In the genomic region with DNA sequence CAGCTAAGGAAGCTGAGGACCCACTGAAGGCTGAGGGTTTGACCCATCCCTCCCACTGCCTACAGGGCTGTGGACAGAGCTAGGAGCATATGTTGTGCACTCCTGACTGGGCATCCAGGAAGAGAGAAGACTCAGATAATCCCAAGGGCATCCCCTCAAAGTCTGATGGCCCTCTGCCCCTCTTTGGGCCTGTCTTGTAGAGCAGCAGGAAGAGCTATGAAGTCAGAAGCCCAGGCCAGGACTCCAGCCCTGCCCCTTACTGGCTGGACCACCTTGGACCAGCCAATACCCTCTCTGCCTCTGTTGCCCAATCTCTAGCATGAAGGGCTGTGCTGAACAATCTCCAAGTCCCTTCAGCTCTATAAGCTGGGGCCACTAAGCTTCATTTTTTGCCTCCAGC, we compare ENCODE assay signal across 31 cellular contexts.
"Had no signal": no experiment of that assay in that cellular context is flagged by ENCODE, and none has a peak within 500 bp of the region (broad histone marks: within the 10 kb centered on the region; RNA-seq: fewer than 3 reads in every experiment).

No MANE protein-coding gene starts in this region.

- H3K4me3 ChIP-seq: adrenal gland, body of pancreas, breast epithelium, SJSA1 had no signal

- H3K27ac Mint-ChIP-seq: activated B cell treated with CpG ODN at 0.5 μM for 24 hours; activated CD4-positive, alpha-beta memory T cell treated with anti-CD3 and anti-CD28 coated beads for 36 hours; activated CD8-positive, alpha-beta memory T cell treated with anti-CD3 and anti-CD28 coated beads, Interleukin-2, amount 10 ng/mL, durations not matched to agents 7 days and 5 days; activated T-cell treated with anti-CD3 and anti-CD28 coated beads, Interleukin-2, amount 50 U/mL, for 72 hours; activated T-helper 17 cell treated with anti-CD3 and anti-CD28 coated beads, Interleukin-2, amount 50 U/mL, for 72 hours had no signal

- H3K4me3 Mint-ChIP-seq: activated B cell treated with CpG ODN at 0.5 μM for 24 hours; activated CD4-positive, alpha-beta memory T cell treated with anti-CD3 and anti-CD28 coated beads for 36 hours; activated CD8-positive, alpha-beta memory T cell treated with anti-CD3 and anti-CD28 coated beads, Interleukin-2, amount 10 ng/mL, durations not matched to agents 7 days and 5 days; activated T-cell treated with anti-CD3 and anti-CD28 coated beads, Interleukin-2, amount 50 U/mL, for 72 hours; activated T-helper 17 cell treated with anti-CD3 and anti-CD28 coated beads, Interleukin-2, amount 50 U/mL, for 72 hours had no signal

- H3K9me3 Mint-ChIP-seq: activated B cell treated with CpG ODN at 0.5 μM for 24 hours; activated CD4-positive, alpha-beta memory T cell treated with anti-CD3 and anti-CD28 coated beads for 36 hours; activated naive CD4-positive, alpha-beta T cell treated with anti-CD3 and anti-CD28 coated beads, Interleukin-2, amount 50 U/mL, for 72 hours; activated T-cell treated with anti-CD3 and anti-CD28 coated beads, Interleukin-2, amount 50 U/mL, for 72 hours; activated T-helper 17 cell treated with anti-CD3 and anti-CD28 coated beads, Interleukin-2, amount 50 U/mL, for 72 hours had no signal

- H3K9me3 ChIP-seq: adrenal gland, body of pancreas, breast epithelium, SJSA1, SK-N-SH had no signal

- H3K9me2 ChIP-seq: SK-N-SH had no signal

- H3K27ac ChIP-seq: adrenal gland, body of pancreas, breast epithelium, KMS-11, SJSA1, VCaP had no signal

- H3K36me3 Mint-ChIP-seq: activated CD4-positive, alpha-beta memory T cell treated with anti-CD3 and anti-CD28 coated beads for 36 hours; activated CD8-positive, alpha-beta memory T cell treated with anti-CD3 and anti-CD28 coated beads, Interleukin-2, amount 10 ng/mL, durations not matched to agents 7 days and 5 days; activated naive CD4-positive, alpha-beta T cell treated with anti-CD3 and anti-CD28 coated beads, Interleukin-2, amount 50 U/mL, for 72 hours had no signal

- H3K36me3 ChIP-seq: adrenal gland, breast epithelium, SJSA1 had no signal

- ATAC-seq: activated CD8-positive, alpha-beta memory T cell treated with anti-CD3 and anti-CD28 coated beads, Interleukin-2, amount 10 ng/mL, durations not matched to agents 7 days and 5 days; activated naive CD4-positive, alpha-beta T cell treated with anti-CD3 and anti-CD28 coated beads, Interleukin-2, amount 50 U/mL, for 72 hours; activated T-cell treated with anti-CD3 and anti-CD28 coated beads, Interleukin-2, amount 50 U/mL, for 72 hours; activated T-helper 17 cell treated with anti-CD3 and anti-CD28 coated beads, Interleukin-2, amount 50 U/mL, for 72 hours; body of pancreas; Panc1 had no signal

- H3K4me1 ChIP-seq: body of pancreas, breast epithelium, SJSA1 had no signal

- H3K4me2 ChIP-seq: KMS-11, SK-N-SH had no signal

- H3K27me3 Mint-ChIP-seq: activated CD4-positive, alpha-beta memory T cell treated with anti-CD3 and anti-CD28 coated beads for 36 hours; activated T-helper 17 cell treated with anti-CD3 and anti-CD28 coated beads, Interleukin-2, amount 50 U/mL, for 72 hours had no signal

- DNase-seq: activated B cell treated with CpG ODN at 0.5 μM for 24 hours; activated CD4-positive, alpha-beta memory T cell treated with anti-CD3 and anti-CD28 coated beads for 36 hours; activated CD4-positive, alpha-beta T cell treated with anti-CD3 and anti-CD28 coated beads for 4 hours; activated CD4-positive, alpha-beta T cell treated with anti-CD3 and anti-CD28 coated beads, Interleukin-2, amount 50 U/mL, for 1 hour; activated CD4-positive, CD25-positive, alpha-beta regulatory T cell treated with anti-CD3 and anti-CD28 coated beads, Interleukin-2, amount 50 U/mL, for 72 hours; activated CD8-positive, alpha-beta memory T cell treated with anti-CD3 and anti-CD28 coated beads, Interleukin-2, amount 10 ng/mL, durations not matched to agents 7 days and 5 days; activated effector memory CD4-positive, alpha-beta T cell treated with anti-CD3 and anti-CD28 coated beads, Interleukin-2, amount 50 U/mL, for 16 hours; activated naive CD4-positive, alpha-beta T cell; activated T-cell treated with anti-CD3 and anti-CD28 coated beads, Interleukin-2, amount 50 U/mL, for 1 hour; activated T-cell treated with anti-CD3 and anti-CD28 coated beads, Interleukin-2, amount 50 U/mL, for 72 hours; body of pancreas; NCI-H1092 treated with DMSO at 0.1 percent for 48 hours; NCI-H146; NCI-H187; NCI-H2029 treated with DMSO at 0.1 percent for 48 hours; NCI-H2107; NCI-H2171; NCI-H446; NCI-H510A treated with DMSO at 0.1 percent for 48 hours; SHP77 treated with DMSO at 0.1 percent for 48 hours; SK-N-SH; T-helper 2 cell; T-helper 9 cell had no signal

- H3K27me3 ChIP-seq: body of pancreas, breast epithelium, SJSA1 had no signal
